ENCODE assay signal across 8 cellular contexts in the genomic region with DNA sequence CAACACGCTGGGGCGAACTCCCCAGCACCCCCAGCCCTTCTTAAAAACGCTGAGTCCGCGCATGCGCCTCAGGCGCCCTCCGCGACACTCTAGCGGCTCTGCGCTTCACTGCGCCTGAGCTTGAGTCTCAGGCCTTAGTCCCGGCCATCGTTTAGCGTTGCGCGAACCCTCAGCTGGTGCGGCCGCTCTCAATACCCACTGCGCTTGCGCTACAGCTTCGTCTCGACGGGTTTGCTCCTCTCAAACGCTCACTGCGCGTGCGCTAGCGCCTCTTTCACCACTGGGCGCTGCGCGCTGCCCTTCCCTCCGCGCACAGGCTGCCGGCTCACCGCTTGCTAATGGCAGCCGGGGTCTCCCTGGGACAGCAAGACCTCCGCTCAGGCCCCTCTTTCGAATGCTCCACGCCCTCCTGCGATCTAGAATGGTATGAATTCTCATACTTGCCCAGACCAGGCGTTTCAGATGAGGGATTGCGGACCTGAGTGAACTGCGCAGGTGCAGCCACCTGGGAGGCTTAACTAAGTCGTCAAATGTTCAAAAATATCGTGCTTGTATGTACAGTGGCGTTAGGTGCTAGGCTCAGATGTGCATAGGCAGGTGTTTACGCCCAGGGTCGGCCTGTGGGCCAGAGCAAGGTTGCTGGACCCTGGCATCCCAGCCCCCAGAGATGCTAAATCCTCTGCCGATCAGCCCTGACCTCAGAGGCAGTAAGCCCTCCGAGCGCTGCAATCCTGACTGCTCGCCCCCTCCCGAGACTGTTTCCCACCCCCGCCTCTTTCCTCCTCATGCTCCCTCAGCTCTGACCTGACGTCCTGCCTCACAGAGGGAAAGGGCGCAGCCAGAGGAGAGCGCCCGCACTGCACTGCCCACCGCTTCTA.
DNase-seq lines count a peak whose midpoint lies in the region; ATAC-seq and TF ChIP-seq lines count a peak whose summit lies in the region.

A gene with protein sequence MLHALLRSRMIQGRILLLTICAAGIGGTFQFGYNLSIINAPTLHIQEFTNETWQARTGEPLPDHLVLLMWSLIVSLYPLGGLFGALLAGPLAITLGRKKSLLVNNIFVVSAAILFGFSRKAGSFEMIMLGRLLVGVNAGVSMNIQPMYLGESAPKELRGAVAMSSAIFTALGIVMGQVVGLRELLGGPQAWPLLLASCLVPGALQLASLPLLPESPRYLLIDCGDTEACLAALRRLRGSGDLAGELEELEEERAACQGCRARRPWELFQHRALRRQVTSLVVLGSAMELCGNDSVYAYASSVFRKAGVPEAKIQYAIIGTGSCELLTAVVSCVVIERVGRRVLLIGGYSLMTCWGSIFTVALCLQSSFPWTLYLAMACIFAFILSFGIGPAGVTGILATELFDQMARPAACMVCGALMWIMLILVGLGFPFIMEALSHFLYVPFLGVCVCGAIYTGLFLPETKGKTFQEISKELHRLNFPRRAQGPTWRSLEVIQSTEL (plus strand): TSS at position 270 of the 878 bp plus-strand sequence. CDS start 125 bp downstream, at position 395.

- ATAC-seq in GM19023 (IDR thresholded peaks at IDR 0.05; ENCODE audit: unreplicated experiment): peak; percentile 91
- ATAC-seq in HG03196 (IDR thresholded peaks at IDR 0.05; ENCODE audit: unreplicated experiment): peak; percentile 87
- ATAC-seq in central memory CD8-positive, alpha-beta T cell (replicated peaks; ENCODE audit: extremely low read depth, poor library complexity, severe bottlenecking): peak; percentile 95

- H3K27me3 Mint-ChIP-seq in central memory CD8-positive, alpha-beta T cell: no peaks in the 10 kb centered on the region

- H3K9me3 Mint-ChIP-seq in central memory CD8-positive, alpha-beta T cell: no peaks in the 10 kb centered on the region

- TF ChIP-seq CTCF in AG10803 (conservative IDR thresholded peaks at IDR 0.05; ENCODE audit: low read length): peak; percentile 39

- peaks cover 10% of the 10 kb centered on the region for H3K36me3 Mint-ChIP-seq in central memory CD8-positive, alpha-beta T cell (ENCODE audit: insufficient read depth)

- H3K27ac Mint-ChIP-seq in central memory CD8-positive, alpha-beta T cell (ENCODE audit: low read depth): peak within 1 kb of the TSS; percentile 88

- DNase-seq in AG10803 (ENCODE audit: low read depth) (peak; percentile 96), NCI-H345 (lab: John Stamatoyannopoulos, UW) (peak; percentile 99), iris pigment epithelial cell (ENCODE audit: low read depth) (peak; percentile 95)
- DNase-seq in activated CD4-positive, CD25-positive, alpha-beta regulatory T cell treated with anti-CD3 and anti-CD28 coated beads, Interleukin-2, amount 50 U/mL, for 16 hours (ENCODE audit: low read depth, low spot score): peak; percentile 84
- DNase-seq in central memory CD8-positive, alpha-beta T cell (ENCODE audit: low spot score in 2 of 2): peak; percentile 78 to 87
- DNase-seq in stimulated activated CD4-positive, alpha-beta T cell treated with anti-CD3 and anti-CD28 coated beads, Interleukin-12 subunit alpha, Interleukin-12 subunit beta, amount 100 ng/mL, for 24 hours (ENCODE audit: low read depth in 2 of 2): peak; percentile 85 to 93

- peaks cover 30% of the 10 kb centered on the region for H3K4me1 Mint-ChIP-seq in central memory CD8-positive, alpha-beta T cell

- peak within 1 kb of the TSS; percentile 96 for H3K4me3 Mint-ChIP-seq in central memory CD8-positive, alpha-beta T cell

- H3K4me3 ChIP-seq in AG10803 (ENCODE audit: low read length): peak within 1 kb of the TSS; percentile 83

Comparison
In these comparisons a context has a peak if more than half of its experiments do, and no peak if none do; other contexts are left out.
1. Peak in every context shown above with its lines: DNase-seq, ATAC-seq and H3K4me3 ChIP-seq.